ENCODE assay signal across 24 cellular contexts in genomic region chr5:148968311-148968710, GRCh38.
DNase-seq lines count a peak whose midpoint lies in the region; TF ChIP-seq lines count a peak whose summit lies in the region.
"Had no signal": no experiment of that assay in that cellular context is flagged by ENCODE, and none has a peak within 500 bp of the region (broad histone marks: within the 10 kb centered on the region; RNA-seq: fewer than 3 reads in every experiment).

No MANE protein-coding gene starts in this region.

- WGBS in sigmoid colon, 2 donors, result 23 to 64% methylated on average over 2 of the region's 2 CpGs

- H3K9me3 ChIP-seq in sigmoid colon, result no peaks in the 10 kb centered on the region

- H3K27ac ChIP-seq in epithelial cell of prostate (peak overlapping the region; percentile 92), sigmoid colon (no peak overlapping the region)
- H3K27ac ChIP-seq: PC-9 had no signal

- no peak for TF ChIP-seq POLR2A in sigmoid colon (IDR thresholded peaks at IDR 0.05)

- peaks cover 0 to 59% (median 41%) of the 10 kb centered on the region in 4 donors for H3K4me1 ChIP-seq in sigmoid colon

- TF ChIP-seq EP300 in sigmoid colon (IDR thresholded peaks at IDR 0.05), result no peak

- H3K4me3 ChIP-seq in sigmoid colon, result no peak overlapping the region
- no peak overlapping the region for H3K4me3 ChIP-seq in foreskin fibroblast (ENCODE audit: low read depth in 1 of 2, low read length in 2 of 2)
- H3K4me3 ChIP-seq: PC-9 had no signal

- intact Hi-C loops in sigmoid colon (cut with DNase I), result no loop called here

- H3K36me3 ChIP-seq in sigmoid colon, result no peaks in the 10 kb centered on the region

- TF ChIP-seq CTCF in sigmoid colon (IDR thresholded peaks at IDR 0.05) (no peak), foreskin fibroblast (IDR thresholded peaks at IDR 0.05; ENCODE audit: low read depth, low read length) (no peak)

- H3K27me3 ChIP-seq in sigmoid colon, result no peaks in the 10 kb centered on the region

- peak; percentile 11 for DNase-seq in NCI-H460 (ENCODE audit: extremely low read depth, low read depth)
- no peak for DNase-seq in epithelial cell of prostate (ENCODE audit: low read depth, low spot score)
- DNase-seq in myocyte (ENCODE audit: low read depth), result peak; percentile 78
- no peak for DNase-seq in sigmoid colon
- no peak for DNase-seq in foreskin fibroblast
- DNase-seq in activated CD4-positive, CD25-positive, alpha-beta regulatory T cell (lab: John Stamatoyannopoulos, UW), result no peak
- DNase-seq in EL, result no peak
- DNase-seq: activated CD4-positive, alpha-beta T cell treated with anti-CD3 and anti-CD28 coated beads for 48 hours; activated naive CD4-positive, alpha-beta T cell treated with anti-CD3 and anti-CD28 coated beads, Interleukin-2, amount 50 U/mL, for 16 hours; activated T-cell treated with anti-CD3 and anti-CD28 coated beads, Interleukin-2, amount 50 U/mL, for 72 hours; AML-193; CD8-positive, alpha-beta T cell; DMS153; GF-D8; Karpas-422; kidney glomerular epithelial cell; NCI-H1092; NCI-H2029; NCI-H446; posterior cingulate gyrus; SIG-M5; substantia nigra; T-cell had no signal

Comparison
In these comparisons a context has a peak if more than half of its experiments do, and no peak if none do; other contexts are left out.
1. DNase-seq: peak in NCI-H460 (single experiment) and myocyte (single experiment); none in epithelial cell of prostate (single experiment), sigmoid colon (single experiment), foreskin fibroblast (0 of 2), activated CD4-positive, CD25-positive, alpha-beta regulatory T cell (0 of 4) and EL (single experiment).